ENCODE assay signal across 8 cellular contexts in genomic region chr7:102236592-102237287, GRCh38. TPM values are rescaled to one million over a fixed set of nuclear protein-coding genes. Genes with fewer than 3 reads are reported as not detected.
DNase-seq lines count a peak whose midpoint lies in the region; ATAC-seq and FAIRE-seq lines count a peak whose summit lies in the region.

No MANE protein-coding gene starts in this region.

- peaks cover 5% of the 10 kb centered on the region for H3K79me1 ChIP-seq in mesenchymal stem cell (replicated peaks; ENCODE audit: low read length, poor library complexity, severe bottlenecking)

- no peak overlapping the region for H3K4me3 Mint-ChIP-seq in stimulated activated effector memory CD8-positive, alpha-beta T cell treated with anti-CD3 and anti-CD28 coated beads, Interleukin-12 subunit alpha, Interleukin-12 subunit beta, amount 100 ng/mL, for 72 hours

- peak overlapping the region; percentile 38 for H4K8ac ChIP-seq in mesenchymal stem cell (ENCODE audit: low read length)

- peaks cover 26 to 44% of the 10 kb centered on the region in 2 experiments for H3K36me3 ChIP-seq in mesenchymal stem cell (ENCODE audit: control insufficient read depth in 1 of 2, insufficient read depth in 2 of 2, low read depth in 1 of 2, low read length in 2 of 2)

- H4K91ac ChIP-seq in mesenchymal stem cell (ENCODE audit: low read length) = no peak overlapping the region

- H3K4me1 Mint-ChIP-seq in stimulated activated effector memory CD8-positive, alpha-beta T cell treated with anti-CD3 and anti-CD28 coated beads, Interleukin-12 subunit alpha, Interleukin-12 subunit beta, amount 100 ng/mL, for 72 hours = no peaks in the 10 kb centered on the region

- peaks cover 34% of the 10 kb centered on the region for H3K36me3 Mint-ChIP-seq in stimulated activated effector memory CD8-positive, alpha-beta T cell treated with anti-CD3 and anti-CD28 coated beads, Interleukin-12 subunit alpha, Interleukin-12 subunit beta, amount 100 ng/mL, for 72 hours

- no peak overlapping the region for H2AFZ ChIP-seq in mesenchymal stem cell (ENCODE audit: low read depth, low read length)

- no peak overlapping the region for H2BK120ac ChIP-seq in mesenchymal stem cell (ENCODE audit: low read depth, low read length)

- H3K18ac ChIP-seq in mesenchymal stem cell (ENCODE audit: low read depth in 1 of 2, low read length in 2 of 2) = no peak overlapping the region

- H3K9me3 ChIP-seq in mesenchymal stem cell (ENCODE audit: control insufficient read depth, low read length) = no peaks in the 10 kb centered on the region

- H3K4me1 ChIP-seq in mesenchymal stem cell (ENCODE audit: control insufficient read depth, insufficient read depth, low read depth, low read length) = peaks cover 2% of the 10 kb centered on the region

- peak; percentile 59 for ATAC-seq in stimulated activated effector memory CD8-positive, alpha-beta T cell treated with anti-CD3 and anti-CD28 coated beads, Interleukin-12 subunit alpha, Interleukin-12 subunit beta, amount 100 ng/mL, for 72 hours
- no peak for ATAC-seq in GM18861 (IDR thresholded peaks at IDR 0.05; ENCODE audit: unreplicated experiment)

- FAIRE-seq in GM19239 (lab: Jason Lieb, UNC) = peak; percentile 84

- peak; percentile 92 for DNase-seq in AG08396 (ENCODE audit: low spot score)
- DNase-seq in GM19239 (ENCODE audit: insufficient read length, low spot score) = peak; percentile 91
- DNase-seq in NCI-H2227 (lab: John Stamatoyannopoulos, UW; ENCODE audit: unreplicated experiment) = peak; percentile 84
- peak; percentile 66 for DNase-seq in activated CD4-positive, alpha-beta T cell treated with anti-CD3 and anti-CD28 coated beads for 48 hours
- peak; percentile 13 for DNase-seq in effector CD8-positive, alpha-beta T cell (lab: John Stamatoyannopoulos, UW)
- DNase-seq in mesenchymal stem cell = peak; percentile 70
- DNase-seq in stimulated activated effector memory CD8-positive, alpha-beta T cell treated with anti-CD3 and anti-CD28 coated beads, Interleukin-12 subunit alpha, Interleukin-12 subunit beta, amount 100 ng/mL, for 72 hours (ENCODE audit: low spot score in 2 of 2) = peak; percentile 41 to 74

- H3K27ac ChIP-seq in mesenchymal stem cell (ENCODE audit: low read length, poor library complexity, severe bottlenecking) = no peak overlapping the region

- H3K27ac Mint-ChIP-seq in stimulated activated effector memory CD8-positive, alpha-beta T cell treated with anti-CD3 and anti-CD28 coated beads, Interleukin-12 subunit alpha, Interleukin-12 subunit beta, amount 100 ng/mL, for 72 hours = peak overlapping the region; percentile 8

- H3K14ac ChIP-seq in mesenchymal stem cell (ENCODE audit: low read length in 2 of 2) = no peak overlapping the region

- no peak overlapping the region for H3K4me3 ChIP-seq in mesenchymal stem cell (ENCODE audit: insufficient read depth in 1 of 2, low read depth in 1 of 2, low read length in 2 of 2)

- no peaks in the 10 kb centered on the region for H3K27me3 ChIP-seq in mesenchymal stem cell (ENCODE audit: control insufficient read depth in 1 of 2, insufficient read depth in 1 of 2, low read length in 2 of 2)

- no peaks in the 10 kb centered on the region for H3K9me3 Mint-ChIP-seq in stimulated activated effector memory CD8-positive, alpha-beta T cell treated with anti-CD3 and anti-CD28 coated beads, Interleukin-12 subunit alpha, Interleukin-12 subunit beta, amount 100 ng/mL, for 72 hours

- no peak overlapping the region for H3K23ac ChIP-seq in mesenchymal stem cell (ENCODE audit: low read length in 2 of 2)

- no peak overlapping the region for H2BK12ac ChIP-seq in mesenchymal stem cell (ENCODE audit: low read length in 2 of 2)

- no peak overlapping the region for H2AK5ac ChIP-seq in mesenchymal stem cell (ENCODE audit: low read length, severe bottlenecking)

- H2BK15ac ChIP-seq in mesenchymal stem cell (ENCODE audit: low read depth, poor library complexity, severe bottlenecking) = no peak overlapping the region

- WGBS in mesenchymal stem cell = 27% methylated on average over 14 of the region's 14 CpGs

- H3K9ac ChIP-seq in mesenchymal stem cell (ENCODE audit: low read length) = no peak overlapping the region

- H3K4me2 ChIP-seq in mesenchymal stem cell (ENCODE audit: low read length, poor library complexity, severe bottlenecking) = no peak overlapping the region

- no peak overlapping the region for H2BK5ac ChIP-seq in mesenchymal stem cell (ENCODE audit: low read depth, low read length, poor library complexity, severe bottlenecking)

- no peak overlapping the region for H3K4ac ChIP-seq in mesenchymal stem cell (ENCODE audit: low read depth in 1 of 2, low read length in 2 of 2)

RNA-seq across cellular contexts. Expression of gene SH2B2, which starts 49.9 kb away (rescaled TPM):
- 2.3 TPM for polyA plus RNA-seq in mesenchymal stem cell (2013, experiment 1 of 2)
- polyA plus RNA-seq in mesenchymal stem cell (2013, experiment 2 of 2) = 1.9 TPM

Comparison
In these comparisons a context has a peak if more than half of its experiments do, and no peak if none do; other contexts are left out.
1. DNase-seq: peak in every context shown above with its lines; median percentile 92 in AG08396; 91 in GM19239; 84 in NCI-H2227; 70 in mesenchymal stem cell; 66 in activated CD4-positive, alpha-beta T cell treated with anti-CD3 and anti-CD28 coated beads for 48 hours; 58 in stimulated activated effector memory CD8-positive, alpha-beta T cell treated with anti-CD3 and anti-CD28 coated beads, Interleukin-12 subunit alpha, Interleukin-12 subunit beta, amount 100 ng/mL, for 72 hours; 13 in effector CD8-positive, alpha-beta T cell.